8 cellular contexts compared by ENCODE assay signal in the genomic region with DNA sequence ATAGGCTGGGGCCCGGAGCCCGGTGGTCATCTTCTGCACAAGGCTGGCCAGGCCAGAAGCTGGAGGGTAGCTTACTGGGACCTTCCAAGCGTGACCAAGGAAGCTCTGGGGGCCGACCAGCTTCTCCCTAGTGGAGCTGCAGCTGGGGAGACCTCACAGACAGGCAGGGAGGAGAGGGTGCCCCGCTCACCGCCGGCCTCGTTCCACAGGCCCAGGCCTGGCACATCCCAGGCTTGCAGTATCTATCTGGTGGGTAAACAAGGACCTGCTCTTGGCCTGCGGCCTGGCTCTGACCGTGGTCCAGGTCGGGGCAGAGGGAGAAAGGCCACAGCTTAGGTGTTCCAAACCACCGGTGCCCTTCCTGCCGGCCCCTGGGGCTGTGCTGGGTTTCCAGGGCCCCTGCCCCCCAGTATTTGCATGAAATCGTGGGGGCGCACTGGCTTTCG. TPM values are rescaled to one million over a fixed set of nuclear protein-coding genes. Genes with fewer than 3 reads are reported as not detected.
DNase-seq lines count a peak whose midpoint lies in the region; ATAC-seq, FAIRE-seq and TF ChIP-seq lines count a peak whose summit lies in the region.

No MANE protein-coding gene starts in this region.

- intact Hi-C loops in aorta (cut with DNase I) = loop anchor here in 1 of 2 donors (10.0 kb wide), 2 partner anchors 536 to 676 kb away; no protein-coding TSS in a partner anchor

- no peak overlapping the region for H2BK120ac ChIP-seq in mesenchymal stem cell (ENCODE audit: low read depth, low read length)

- peak; percentile 19 for DNase-seq in activated naive CD4-positive, alpha-beta T cell treated with anti-CD3 and anti-CD28 coated beads, Interleukin-2, amount 10 ng/mL, durations not matched to agents 7 days and 5 days
- DNase-seq in activated naive CD4-positive, alpha-beta T cell treated with anti-CD3 and anti-CD28 coated beads, Interleukin-2, amount 50 U/mL, for 16 hours = no peak
- no peak for DNase-seq in astrocyte (ENCODE audit: low read depth)
- peak; percentile 7 for DNase-seq in mesenchymal stem cell
- DNase-seq in aorta = peak; percentile 45 to 75
- no peak for DNase-seq in pons (ENCODE audit: low spot score)
- DNase-seq in caudate nucleus (lab: John Stamatoyannopoulos, UW) = no peak
- DNase-seq in KG1 (lab: John Stamatoyannopoulos, UW) = no peak

- peaks cover 10% of the 10 kb centered on the region for H3K4me1 Mint-ChIP-seq in activated naive CD4-positive, alpha-beta T cell treated with anti-CD3 and anti-CD28 coated beads, Interleukin-2, amount 10 ng/mL, durations not matched to agents 7 days and 5 days
- H3K4me1 Mint-ChIP-seq in astrocyte (ENCODE audit: low read depth, unreplicated experiment) = no peaks in the 10 kb centered on the region

- H2BK5ac ChIP-seq in mesenchymal stem cell (ENCODE audit: low read depth, low read length, poor library complexity, severe bottlenecking) = peak overlapping the region; percentile 24

- 34% methylated on average over 16 of the region's 16 CpGs for WGBS in mesenchymal stem cell
- WGBS in aorta, 2 donors = 78 to 85% methylated on average over 16 of the region's 16 CpGs

- H3K4me3 ChIP-seq in astrocyte (ENCODE audit: insufficient read depth, low read depth, low read length) = no peak overlapping the region
- no peak overlapping the region for H3K4me3 ChIP-seq in mesenchymal stem cell (ENCODE audit: insufficient read depth in 1 of 2, low read depth in 1 of 2, low read length in 2 of 2)
- H3K4me3 ChIP-seq in aorta (ENCODE audit: low read length in 2 of 2) = no peak overlapping the region

- H4K8ac ChIP-seq in mesenchymal stem cell (ENCODE audit: low read length) = no peak overlapping the region

- H3K9me3 ChIP-seq in astrocyte (ENCODE audit: insufficient read depth, low read depth, low read length) = no peaks in the 10 kb centered on the region
- no peaks in the 10 kb centered on the region for H3K9me3 ChIP-seq in mesenchymal stem cell (ENCODE audit: control insufficient read depth, low read length)
- no peaks in the 10 kb centered on the region for H3K9me3 ChIP-seq in aorta (ENCODE audit: control insufficient read depth, low read length)

- no peak overlapping the region for H3K4me3 Mint-ChIP-seq in activated naive CD4-positive, alpha-beta T cell treated with anti-CD3 and anti-CD28 coated beads, Interleukin-2, amount 10 ng/mL, durations not matched to agents 7 days and 5 days
- H3K4me3 Mint-ChIP-seq in astrocyte (ENCODE audit: unreplicated experiment) = peak overlapping the region; percentile 77

- ATAC-seq in aorta (ENCODE audit: low FRiP score) = no peak

- H3K9ac ChIP-seq in astrocyte (ENCODE audit: low read length) (peak overlapping the region; percentile 45), mesenchymal stem cell (ENCODE audit: low read length) (no peak overlapping the region)

- H3K18ac ChIP-seq in mesenchymal stem cell (ENCODE audit: low read depth in 1 of 2, low read length in 2 of 2) = no peak overlapping the region

- H3K4me2 ChIP-seq in astrocyte (ENCODE audit: low read length) = peak overlapping the region; percentile 60
- H3K4me2 ChIP-seq in mesenchymal stem cell (ENCODE audit: low read length, poor library complexity, severe bottlenecking) = no peak overlapping the region

- no peak overlapping the region for H3K27ac Mint-ChIP-seq in activated naive CD4-positive, alpha-beta T cell treated with anti-CD3 and anti-CD28 coated beads, Interleukin-2, amount 10 ng/mL, durations not matched to agents 7 days and 5 days
- H3K27ac Mint-ChIP-seq in astrocyte (ENCODE audit: unreplicated experiment) = peak overlapping the region; percentile 41

- H3K14ac ChIP-seq in mesenchymal stem cell (ENCODE audit: low read length in 2 of 2) = no peak overlapping the region

- no peaks in the 10 kb centered on the region for H3K9me3 Mint-ChIP-seq in activated naive CD4-positive, alpha-beta T cell treated with anti-CD3 and anti-CD28 coated beads, Interleukin-2, amount 10 ng/mL, durations not matched to agents 7 days and 5 days
- H3K9me3 Mint-ChIP-seq in astrocyte (ENCODE audit: unreplicated experiment) = no peaks in the 10 kb centered on the region

- no peaks in the 10 kb centered on the region for H3K36me3 Mint-ChIP-seq in activated naive CD4-positive, alpha-beta T cell treated with anti-CD3 and anti-CD28 coated beads, Interleukin-2, amount 10 ng/mL, durations not matched to agents 7 days and 5 days
- H3K36me3 Mint-ChIP-seq in astrocyte (ENCODE audit: low read depth, unreplicated experiment) = no peaks in the 10 kb centered on the region

- H2AFZ ChIP-seq in astrocyte (ENCODE audit: low read depth, low read length) (no peak overlapping the region), mesenchymal stem cell (ENCODE audit: low read depth, low read length) (no peak overlapping the region)

- no peak overlapping the region for H3K4ac ChIP-seq in mesenchymal stem cell (ENCODE audit: low read depth in 1 of 2, low read length in 2 of 2)

- peaks cover 19% of the 10 kb centered on the region for H3K4me1 ChIP-seq in astrocyte (ENCODE audit: insufficient read depth, low read length)
- H3K4me1 ChIP-seq in mesenchymal stem cell (ENCODE audit: control insufficient read depth, insufficient read depth, low read depth, low read length) = peaks cover 63% of the 10 kb centered on the region
- H3K4me1 ChIP-seq in aorta (ENCODE audit: control insufficient read depth in 1 of 2, insufficient read depth in 2 of 2, low read length in 2 of 2) = no peaks in the 10 kb centered on the region

- peaks cover 15% of the 10 kb centered on the region for H3K27me3 ChIP-seq in astrocyte (ENCODE audit: insufficient read depth, low read length)
- H3K27me3 ChIP-seq in mesenchymal stem cell (ENCODE audit: control insufficient read depth in 1 of 2, insufficient read depth in 1 of 2, low read length in 2 of 2) = peaks cover 54 to 66% of the 10 kb centered on the region in 2 experiments
- no peaks in the 10 kb centered on the region for H3K27me3 ChIP-seq in aorta (ENCODE audit: control insufficient read depth in 1 of 2, insufficient read depth in 2 of 2, low read length in 1 of 2)

- H4K91ac ChIP-seq in mesenchymal stem cell (ENCODE audit: low read length) = no peak overlapping the region

- TF ChIP-seq CTCF in astrocyte (IDR thresholded peaks at IDR 0.05; ENCODE audit: insufficient read depth, low read depth, low read length) = no peak

- peak overlapping the region; percentile 23 for H2BK15ac ChIP-seq in mesenchymal stem cell (ENCODE audit: low read depth, poor library complexity, severe bottlenecking)

- H2BK12ac ChIP-seq in mesenchymal stem cell (ENCODE audit: low read length in 2 of 2) = no peak overlapping the region

- H3K27ac ChIP-seq in astrocyte (ENCODE audit: low read depth, low read length) (no peak overlapping the region), mesenchymal stem cell (ENCODE audit: low read length, poor library complexity, severe bottlenecking) (no peak overlapping the region), aorta (ENCODE audit: low read depth in 1 of 2, low read length in 2 of 2) (no peak overlapping the region), caudate nucleus (ENCODE audit: low read depth, low read length) (no peak overlapping the region)

- CTCF ChIA-PET in activated naive CD4-positive, alpha-beta T cell treated with anti-CD3 and anti-CD28 coated beads, Interleukin-2, amount 10 ng/mL, durations not matched to agents 7 days and 5 days (lab: Charles Lee) = interaction anchor here (0.6 kb wide), 1 partner anchor 541 kb away, joined by 3 read pairs; no protein-coding TSS in a partner anchor

- no peaks in the 10 kb centered on the region for H3K79me1 ChIP-seq in mesenchymal stem cell (replicated peaks; ENCODE audit: low read length, poor library complexity, severe bottlenecking)

- no peak for FAIRE-seq in astrocyte (lab: Jason Lieb, UNC)

- H3K23ac ChIP-seq in mesenchymal stem cell (ENCODE audit: low read length in 2 of 2) = no peak overlapping the region

- H2AK5ac ChIP-seq in mesenchymal stem cell (ENCODE audit: low read length, severe bottlenecking) = no peak overlapping the region

- H3K27me3 Mint-ChIP-seq in activated naive CD4-positive, alpha-beta T cell treated with anti-CD3 and anti-CD28 coated beads, Interleukin-2, amount 10 ng/mL, durations not matched to agents 7 days and 5 days = peaks cover 86% of the 10 kb centered on the region
- H3K27me3 Mint-ChIP-seq in astrocyte (ENCODE audit: low read depth, unreplicated experiment) = peaks cover under 1% of the 10 kb centered on the region

- H3K36me3 ChIP-seq in astrocyte (ENCODE audit: insufficient read depth, low read length) (no peaks in the 10 kb centered on the region), mesenchymal stem cell (ENCODE audit: control insufficient read depth in 1 of 2, insufficient read depth in 2 of 2, low read depth in 1 of 2, low read length in 2 of 2) (no peaks in the 10 kb centered on the region), aorta (ENCODE audit: control insufficient read depth in 1 of 2, insufficient read depth in 2 of 2, low read length in 1 of 2) (no peaks in the 10 kb centered on the region)

- H3K79me2 ChIP-seq in astrocyte (ENCODE audit: insufficient read depth, low read length) = no peaks in the 10 kb centered on the region

- peaks cover 13% of the 10 kb centered on the region for H4K20me1 ChIP-seq in astrocyte (ENCODE audit: insufficient read depth, low read length)

RNA-seq across cellular contexts. Expression of gene ELFN1, which starts 1.6 kb away (rescaled TPM):
- total RNA-seq in astrocyte (18.0 and 19.7 TPM in 2 replicates), aorta (1 to 10 TPM; 1.2 to 4.8 TPM)
- polyA plus RNA-seq in mesenchymal stem cell (2013, experiment 1 of 2) = 0.04 TPM
- 0.05 TPM for polyA plus RNA-seq in mesenchymal stem cell (2013, experiment 2 of 2)
- under 1 TPM in 1 of 2 donors, not detected in 1; 0.13 TPM for polyA plus RNA-seq in aorta

Comparison
In these comparisons a context has a peak if more than half of its experiments do, and no peak if none do; other contexts are left out.
1. DNase-seq: peak in activated naive CD4-positive, alpha-beta T cell treated with anti-CD3 and anti-CD28 coated beads, Interleukin-2, amount 10 ng/mL, durations not matched to agents 7 days and 5 days (single experiment), mesenchymal stem cell (single experiment) and aorta (2 of 2); none in activated naive CD4-positive, alpha-beta T cell treated with anti-CD3 and anti-CD28 coated beads, Interleukin-2, amount 50 U/mL, for 16 hours (single experiment), astrocyte (single experiment), pons (single experiment), caudate nucleus (0 of 61) and KG1 (single experiment).